In the genomic region with DNA sequence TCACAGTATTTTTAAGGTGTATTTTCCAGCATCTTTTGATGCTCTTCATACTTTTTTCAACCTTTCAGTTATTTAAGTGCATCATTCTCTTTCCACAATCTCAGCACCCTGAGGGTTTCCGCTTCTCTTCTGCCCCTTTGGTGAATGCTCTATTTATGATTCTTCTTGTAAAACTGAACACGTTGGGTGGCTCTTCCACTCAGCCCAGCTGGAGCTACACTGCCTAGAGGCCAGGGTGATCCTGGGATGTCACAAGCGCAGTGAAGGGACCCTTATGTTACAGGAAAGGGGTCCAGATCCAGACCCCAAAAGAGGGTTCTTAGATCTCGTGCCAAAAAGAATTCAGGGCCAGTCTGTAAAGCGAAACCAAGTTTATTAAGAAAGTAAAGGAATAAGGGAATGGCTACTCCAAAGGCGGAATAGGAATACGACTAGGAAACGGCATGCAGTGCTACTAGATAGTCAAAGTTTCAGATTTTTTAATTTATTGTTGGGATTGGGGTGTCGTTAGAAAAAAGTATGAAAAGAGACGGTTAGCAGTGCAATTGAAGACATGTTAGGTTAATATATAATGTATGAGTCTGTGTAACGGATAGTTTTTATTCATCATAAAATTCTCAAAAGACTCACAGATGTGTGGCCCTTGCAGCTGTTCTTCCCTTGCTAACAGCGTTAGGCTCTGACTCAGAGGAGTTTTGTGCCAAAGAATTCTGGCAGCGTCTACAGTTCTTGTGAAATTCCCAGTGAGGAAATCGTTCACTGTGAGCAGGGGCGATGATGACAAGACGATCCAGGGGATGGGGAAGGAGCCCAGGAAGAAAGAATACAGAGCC, we compare ENCODE assay signal across 8 cellular contexts. TPM values are rescaled to one million over a fixed set of nuclear protein-coding genes. Genes with fewer than 3 reads are reported as not detected.
DNase-seq lines count a peak whose midpoint lies in the region; TF ChIP-seq lines count a peak whose summit lies in the region.

No MANE protein-coding gene starts in this region.

- TF ChIP-seq EP300 in transverse colon (IDR thresholded peaks at IDR 0.05; ENCODE audit: low read depth): no peak

- no peak overlapping the region for H2AFZ ChIP-seq in MM.1S (ENCODE audit: low read length)

- TF ChIP-seq CTCF in transverse colon (IDR thresholded peaks at IDR 0.05) (no peak), MM.1S (IDR thresholded peaks at IDR 0.05; ENCODE audit: low read length) (no peak)

- H3K4me2 ChIP-seq in MM.1S (ENCODE audit: low read depth, low read length): no peak overlapping the region

- H3K9me3 ChIP-seq in transverse colon (no peaks in the 10 kb centered on the region), MM.1S (replicated peaks; ENCODE audit: insufficient read depth, low read length) (no peaks in the 10 kb centered on the region)

- WGBS in transverse colon (ENCODE audit: low coverage in 1 of 2), 2 donors: 27 to 46% methylated on average over 13 to 16 of the region's 16 CpGs

- in situ Hi-C loops in T47D (cut with HindIII; ENCODE audit: low pct_unique_long_range_greater_than_20kb, low sequenced_read_pairs): no loop called here
- in situ Hi-C loops in transverse colon (cut with MboI; ENCODE audit: low pct_ligation_motif_present in 1 of 4, low pct_unique_long_range_greater_than_20kb in 1 of 4, low sequenced_read_pairs in 3 of 4): loop anchor here in 1 of 4 donors (5.0 kb wide), 1 partner anchor 862 kb away; no protein-coding TSS in a partner anchor

- DNase-seq in LHCN-M2 (ENCODE audit: low read depth): peak; percentile 99
- DNase-seq in T47D (ENCODE audit: low read depth in 1 of 2, low spot score in 1 of 2): peak; percentile 18 to 67
- peak; percentile 51 for DNase-seq in left kidney (ENCODE audit: low read depth, low spot score)
- peak; percentile 73 for DNase-seq in transverse colon
- DNase-seq in activated gamma-delta T cell treated with Interleukin-2 at 50 U/mL for 16 hours: no peak
- no peak for DNase-seq in iPS-NIHi7 (ENCODE audit: extremely low spot score)
- no peak for DNase-seq in NCI-H1417 (lab: John Stamatoyannopoulos, UW)
- no peak for DNase-seq in MM.1S

- H3K36me3 ChIP-seq in transverse colon (no peaks in the 10 kb centered on the region), MM.1S (replicated peaks; ENCODE audit: insufficient read depth, low read length) (no peaks in the 10 kb centered on the region)

- H3K27me3 ChIP-seq in transverse colon: no peaks in the 10 kb centered on the region
- no peaks in the 10 kb centered on the region for H3K27me3 ChIP-seq in MM.1S (replicated peaks; ENCODE audit: insufficient read depth, low read length)

- no peak for TF ChIP-seq POLR2A in transverse colon (IDR thresholded peaks at IDR 0.05)

- no peaks in the 10 kb centered on the region for H3K79me2 ChIP-seq in MM.1S (ENCODE audit: low read length)

- H3K9me2 ChIP-seq in MM.1S (replicated peaks; ENCODE audit: insufficient read depth, low read length): no peaks in the 10 kb centered on the region

- peaks cover 0 to 8% (median 7%) of the 10 kb centered on the region in 4 donors for H3K4me1 ChIP-seq in transverse colon
- peaks cover 6% of the 10 kb centered on the region for H3K4me1 ChIP-seq in MM.1S (ENCODE audit: low read length)

- peak overlapping the region; percentile 71 to 81 (median 76) for H3K27ac ChIP-seq in transverse colon
- H3K27ac ChIP-seq in MM.1S (ENCODE audit: low read length): no peak overlapping the region

- intact Hi-C loops in transverse colon (cut with DNase I; ENCODE audit: low total_unique reads): no loop called here

- H4K20me1 ChIP-seq in MM.1S (ENCODE audit: insufficient read depth, low read length): no peaks in the 10 kb centered on the region

- H3K4me3 ChIP-seq in transverse colon: no peak overlapping the region
- H3K4me3 ChIP-seq in MM.1S (ENCODE audit: low read length): no peak overlapping the region

- no peaks in the 10 kb centered on the region for H3F3A ChIP-seq in MM.1S (ENCODE audit: insufficient read depth, low read length)

- no peak overlapping the region for H3K9ac ChIP-seq in MM.1S (ENCODE audit: low read length)

RNA-seq across cellular contexts. Expression of gene ERVH48-1, which starts 14.4 kb away (rescaled TPM):
- not detected in 2 replicates for total RNA-seq in LHCN-M2 (2014; rRNA removed)
- not detected for polyA plus RNA-seq in LHCN-M2 (2012)
- total RNA-seq in transverse colon: not detected

RNA-seq across cellular contexts. Expression of gene PKNOX1, which starts 34.6 kb away (rescaled TPM):
- 18.7 and 22.6 TPM in 2 replicates for total RNA-seq in LHCN-M2 (2014; rRNA removed)
- 15.4 TPM for polyA plus RNA-seq in LHCN-M2 (2012)
- 100 to 1,000 TPM in 1 of 4 donors, 10 to 100 TPM in 2, 1 to 10 TPM in 1; 9.4 to 140 (median 25.1) TPM for total RNA-seq in transverse colon

RNA-seq across cellular contexts. Expression of gene NDUFV3, which starts 46.7 kb away (rescaled TPM):
- total RNA-seq in LHCN-M2 (2014; rRNA removed) (62.0 and 63.3 TPM in 2 replicates), transverse colon (10 to 100 TPM; 45.6 to 82.8 (median 64.1) TPM)
- 37.0 TPM for polyA plus RNA-seq in LHCN-M2 (2012)

Comparison
In these comparisons a context has a peak if more than half of its experiments do, and no peak if none do; other contexts are left out.
1. DNase-seq: peak in LHCN-M2 (single experiment), T47D (2 of 2), left kidney (single experiment) and transverse colon (single experiment); none in activated gamma-delta T cell treated with Interleukin-2 at 50 U/mL for 16 hours (single experiment), iPS-NIHi7 (single experiment), NCI-H1417 (0 of 3) and MM.1S (single experiment).